Comparison of ENCODE assay signal across 1 cellular context in genomic region chr13:49791214-49791752, GRCh38.
TF ChIP-seq lines count a peak whose summit lies in the region.

No MANE protein-coding gene starts in this region.

TF ChIP-seq in HepG2, 621 proteins besides CTCF, POLR2A, EP300 and RAD21 (continued from another document and continues in another):
- TF ChIP-seq JUNB (CRISPR knock-in tag; IDR thresholded peaks at IDR 0.05; ENCODE audit: borderline replicate concordance): no peak
- TF ChIP-seq ZNF329 (CRISPR knock-in tag; IDR thresholded peaks at IDR 0.05; ENCODE audit: low read depth): no peak
- TF ChIP-seq ZNF10 (CRISPR knock-in tag; IDR thresholded peaks at IDR 0.05; ENCODE audit: borderline replicate concordance, low read depth): no peak
- no peak for TF ChIP-seq NONO (IDR thresholded peaks at IDR 0.05)
- TF ChIP-seq NONO (CRISPR knock-in tag; conservative IDR thresholded peaks at IDR 0.05): 0 out of 2 replicates have a peak, but pooled peaks have one; percentile 22
- TF ChIP-seq GLMP (CRISPR knock-in tag; IDR thresholded peaks at IDR 0.05; ENCODE audit: borderline replicate concordance): no peak
- no peak for TF ChIP-seq ZNF382 (CRISPR knock-in tag; IDR thresholded peaks at IDR 0.05; ENCODE audit: borderline replicate concordance)
- TF ChIP-seq BHLHE40 (IDR thresholded peaks at IDR 0.05; ENCODE audit: low read length): no peak
- no peak for TF ChIP-seq SP2 (CRISPR knock-in tag; IDR thresholded peaks at IDR 0.05)
- TF ChIP-seq, protein P1, sequence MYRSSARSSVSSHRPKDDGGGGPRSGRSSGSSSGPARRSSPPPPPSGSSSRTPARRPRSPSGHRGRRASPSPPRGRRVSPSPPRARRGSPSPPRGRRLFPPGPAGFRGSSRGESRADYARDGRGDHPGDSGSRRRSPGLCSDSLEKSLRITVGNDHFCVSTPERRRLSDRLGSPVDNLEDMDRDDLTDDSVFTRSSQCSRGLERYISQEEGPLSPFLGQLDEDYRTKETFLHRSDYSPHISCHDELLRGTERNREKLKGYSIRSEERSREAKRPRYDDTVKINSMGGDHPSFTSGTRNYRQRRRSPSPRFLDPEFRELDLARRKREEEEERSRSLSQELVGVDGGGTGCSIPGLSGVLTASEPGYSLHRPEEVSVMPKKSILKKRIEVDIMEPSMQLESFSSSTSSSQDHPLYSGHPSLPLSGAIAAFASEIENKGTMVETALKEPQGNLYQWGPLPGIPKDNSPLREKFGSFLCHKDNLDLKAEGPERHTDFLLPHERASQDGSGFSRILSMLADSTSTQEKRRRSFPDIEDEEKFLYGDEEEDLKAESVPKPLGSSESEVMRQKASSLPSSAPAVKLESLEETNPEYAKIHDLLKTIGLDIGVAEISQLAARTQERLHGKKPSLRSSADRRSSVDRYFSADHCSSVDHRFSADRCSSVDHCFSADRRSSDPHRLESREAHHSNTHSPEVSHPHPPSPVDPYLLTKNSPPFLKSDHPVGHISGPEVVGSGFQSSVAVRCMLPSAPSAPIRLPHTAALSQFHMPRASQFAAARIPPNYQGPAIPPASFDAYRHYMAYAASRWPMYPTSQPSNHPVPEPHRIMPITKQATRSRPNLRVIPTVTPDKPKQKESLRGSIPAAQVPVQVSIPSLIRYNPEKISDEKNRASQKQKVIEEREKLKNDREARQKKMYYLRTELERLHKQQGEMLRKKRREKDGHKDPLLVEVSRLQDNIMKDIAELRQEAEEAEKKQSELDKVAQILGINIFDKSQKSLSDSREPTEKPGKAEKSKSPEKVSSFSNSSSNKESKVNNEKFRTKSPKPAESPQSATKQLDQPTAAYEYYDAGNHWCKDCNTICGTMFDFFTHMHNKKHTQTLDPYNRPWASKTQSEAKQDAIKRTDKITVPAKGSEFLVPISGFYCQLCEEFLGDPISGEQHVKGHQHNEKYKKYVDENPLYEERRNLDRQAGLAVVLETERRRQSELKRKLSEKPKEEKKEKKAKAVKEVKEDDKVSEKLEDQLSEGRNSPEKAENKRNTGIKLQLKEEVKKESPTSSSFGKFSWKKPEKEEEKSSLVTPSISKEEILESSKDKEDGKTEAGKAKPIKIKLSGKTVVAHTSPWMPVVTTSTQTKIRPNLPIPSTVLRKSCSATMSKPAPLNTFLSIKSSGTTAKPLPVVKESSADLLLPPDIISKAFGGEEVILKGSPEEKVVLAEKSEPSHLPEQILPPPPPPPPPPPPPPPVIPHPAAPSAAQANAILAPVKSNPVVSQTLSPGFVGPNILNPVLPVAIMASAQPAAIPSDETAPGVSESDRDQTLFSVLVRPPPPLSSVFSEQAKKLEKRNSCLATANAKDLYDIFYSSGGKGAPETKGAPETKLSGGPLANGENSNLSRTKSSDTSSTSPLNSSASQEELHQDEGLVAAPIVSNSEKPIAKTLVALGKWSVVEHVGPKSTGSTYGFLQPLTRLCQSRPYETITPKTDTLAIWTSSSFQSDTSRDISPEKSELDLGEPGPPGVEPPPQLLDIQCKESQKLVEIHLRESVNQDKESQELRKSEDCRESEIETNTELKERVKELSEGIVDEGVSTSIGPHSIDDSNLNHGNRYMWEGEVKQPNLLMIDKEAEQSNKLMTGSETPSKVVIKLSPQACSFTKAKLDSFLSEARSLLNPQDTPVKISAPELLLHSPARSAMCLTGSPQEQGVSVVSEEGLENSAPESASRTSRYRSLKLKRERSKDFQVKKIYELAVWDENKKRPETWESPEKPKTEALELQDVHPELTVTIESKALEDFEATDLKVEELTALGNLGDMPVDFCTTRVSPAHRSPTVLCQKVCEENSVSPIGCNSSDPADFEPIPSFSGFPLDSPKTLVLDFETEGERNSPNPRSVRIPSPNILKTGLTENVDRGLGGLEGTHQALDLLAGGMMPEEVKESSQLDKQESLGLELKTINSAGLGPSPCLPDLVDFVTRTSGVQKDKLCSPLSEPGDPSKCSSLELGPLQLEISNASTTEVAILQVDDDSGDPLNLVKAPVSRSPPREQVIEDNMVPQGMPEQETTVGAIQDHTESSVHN (CRISPR knock-in tag; IDR thresholded peaks at IDR 0.05): no peak
- TF ChIP-seq NFE2L2 (IDR thresholded peaks at IDR 0.05; ENCODE audit: low read length): no peak
- no peak for TF ChIP-seq ATF5 (CRISPR knock-in tag; IDR thresholded peaks at IDR 0.05; ENCODE audit: low read depth)
- TF ChIP-seq ZFP82 (CRISPR knock-in tag; IDR thresholded peaks at IDR 0.05; ENCODE audit: borderline replicate concordance): no peak
- TF ChIP-seq IRF2 (CRISPR knock-in tag; IDR thresholded peaks at IDR 0.05): 0 out of 2 replicates have a peak, but pooled peaks have one; percentile 50
- TF ChIP-seq FOXP4 (CRISPR knock-in tag; IDR thresholded peaks at IDR 0.05): 0 out of 2 replicates have a peak, but pooled peaks have one; percentile 43
- peak; percentile 80 for TF ChIP-seq HNF4A (CRISPR knock-in tag; IDR thresholded peaks at IDR 0.05)
- no peak for TF ChIP-seq CCDC6 (CRISPR knock-in tag; IDR thresholded peaks at IDR 0.05)
- TF ChIP-seq ZNF530 (CRISPR knock-in tag; IDR thresholded peaks at IDR 0.05; ENCODE audit: low read depth): no peak
- TF ChIP-seq, protein P2, sequence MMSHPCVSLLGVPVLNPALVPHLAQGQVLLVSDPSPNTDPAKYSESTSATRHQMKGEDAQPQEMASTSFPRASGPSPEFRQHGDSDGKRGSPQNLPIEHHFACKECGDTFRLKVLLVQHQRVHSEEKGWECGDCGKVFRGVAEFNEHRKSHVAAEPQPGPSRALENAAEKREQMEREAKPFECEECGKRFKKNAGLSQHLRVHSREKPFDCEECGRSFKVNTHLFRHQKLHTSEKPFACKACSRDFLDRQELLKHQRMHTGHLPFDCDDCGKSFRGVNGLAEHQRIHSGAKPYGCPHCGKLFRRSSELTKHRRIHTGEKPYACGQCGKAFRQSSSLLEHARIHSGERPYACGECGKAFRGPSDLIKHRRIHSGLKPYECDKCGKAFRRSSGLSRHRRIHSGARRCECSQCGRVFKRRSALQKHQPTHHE (CRISPR knock-in tag; IDR thresholded peaks at IDR 0.05; ENCODE audit: borderline replicate concordance): no peak
- peak; percentile 15; the same call in 1 of the 2 replicates for TF ChIP-seq ZFX (CRISPR knock-in tag; IDR thresholded peaks at IDR 0.05; ENCODE audit: low read depth)
- TF ChIP-seq ZNF580 (CRISPR knock-in tag; IDR thresholded peaks at IDR 0.05; ENCODE audit: borderline replicate concordance, low read depth): no peak
- 0 out of 2 replicates have a peak, but pooled peaks have one; percentile 23 for TF ChIP-seq ATF2 (CRISPR knock-in tag; IDR thresholded peaks at IDR 0.05)
- TF ChIP-seq ZNF136 (CRISPR knock-in tag; IDR thresholded peaks at IDR 0.05; ENCODE audit: low read depth): no peak
- no peak for TF ChIP-seq ZNF776 (CRISPR knock-in tag; IDR thresholded peaks at IDR 0.05)
- TF ChIP-seq, protein P3, sequence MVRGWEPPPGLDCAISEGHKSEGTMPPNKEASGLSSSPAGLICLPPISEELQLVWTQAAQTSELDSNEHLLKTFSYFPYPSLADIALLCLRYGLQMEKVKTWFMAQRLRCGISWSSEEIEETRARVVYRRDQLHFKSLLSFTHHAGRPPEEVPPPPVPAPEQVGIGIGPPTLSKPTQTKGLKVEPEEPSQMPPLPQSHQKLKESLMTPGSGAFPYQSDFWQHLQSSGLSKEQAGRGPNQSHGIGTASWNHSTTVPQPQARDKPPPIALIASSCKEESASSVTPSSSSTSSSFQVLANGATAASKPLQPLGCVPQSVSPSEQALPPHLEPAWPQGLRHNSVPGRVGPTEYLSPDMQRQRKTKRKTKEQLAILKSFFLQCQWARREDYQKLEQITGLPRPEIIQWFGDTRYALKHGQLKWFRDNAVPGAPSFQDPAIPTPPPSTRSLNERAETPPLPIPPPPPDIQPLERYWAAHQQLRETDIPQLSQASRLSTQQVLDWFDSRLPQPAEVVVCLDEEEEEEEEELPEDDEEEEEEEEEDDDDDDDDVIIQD (CRISPR knock-in tag; IDR thresholded peaks at IDR 0.05; ENCODE audit: low read depth): peak; percentile 18; the same call in 1 of the 2 replicates
- TF ChIP-seq ATF4 (CRISPR knock-in tag; IDR thresholded peaks at IDR 0.05): no peak
- no peak for TF ChIP-seq BATF2 (CRISPR knock-in tag; IDR thresholded peaks at IDR 0.05)
- TF ChIP-seq EEA1 (CRISPR knock-in tag; IDR thresholded peaks at IDR 0.05; ENCODE audit: borderline replicate concordance): no peak
- TF ChIP-seq CBX5 (CRISPR knock-in tag; IDR thresholded peaks at IDR 0.05; ENCODE audit: borderline replicate concordance): no peak
- TF ChIP-seq ISX (CRISPR knock-in tag; conservative IDR thresholded peaks at IDR 0.05): no peak
- no peak for TF ChIP-seq XRCC5 (optimal IDR thresholded peaks at IDR 0.05; ENCODE audit: low read length)
- TF ChIP-seq CREM (IDR thresholded peaks at IDR 0.05): 0 out of 2 replicates have a peak, but pooled peaks have one; percentile 5
- no peak for TF ChIP-seq CREM (CRISPR knock-in tag; IDR thresholded peaks at IDR 0.05)
- TF ChIP-seq TCF7L2 (IDR thresholded peaks at IDR 0.05; ENCODE audit: low read depth, low read length): no peak
- TF ChIP-seq, protein P4, sequence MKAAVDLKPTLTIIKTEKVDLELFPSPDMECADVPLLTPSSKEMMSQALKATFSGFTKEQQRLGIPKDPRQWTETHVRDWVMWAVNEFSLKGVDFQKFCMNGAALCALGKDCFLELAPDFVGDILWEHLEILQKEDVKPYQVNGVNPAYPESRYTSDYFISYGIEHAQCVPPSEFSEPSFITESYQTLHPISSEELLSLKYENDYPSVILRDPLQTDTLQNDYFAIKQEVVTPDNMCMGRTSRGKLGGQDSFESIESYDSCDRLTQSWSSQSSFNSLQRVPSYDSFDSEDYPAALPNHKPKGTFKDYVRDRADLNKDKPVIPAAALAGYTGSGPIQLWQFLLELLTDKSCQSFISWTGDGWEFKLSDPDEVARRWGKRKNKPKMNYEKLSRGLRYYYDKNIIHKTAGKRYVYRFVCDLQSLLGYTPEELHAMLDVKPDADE (CRISPR knock-in tag; IDR thresholded peaks at IDR 0.05): no peak
- TF ChIP-seq, protein P5, sequence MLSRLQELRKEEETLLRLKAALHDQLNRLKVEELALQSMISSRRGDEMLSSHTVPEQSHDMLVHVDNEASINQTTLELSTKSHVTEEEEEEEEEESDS (CRISPR knock-in tag; IDR thresholded peaks at IDR 0.05; ENCODE audit: borderline replicate concordance): no peak
- TF ChIP-seq YY1 (IDR thresholded peaks at IDR 0.05; ENCODE audit: insufficient read depth, insufficient replicate concordance, low read depth, low read length): no peak
- no peak for TF ChIP-seq ZNF713 (CRISPR knock-in tag; IDR thresholded peaks at IDR 0.05)
- TF ChIP-seq MTF2 (CRISPR knock-in tag; IDR thresholded peaks at IDR 0.05; ENCODE audit: borderline replicate concordance): no peak
- no peak for TF ChIP-seq ZNF546 (CRISPR knock-in tag; conservative IDR thresholded peaks at IDR 0.05)
- no peak for TF ChIP-seq ATF1 (CRISPR knock-in tag; IDR thresholded peaks at IDR 0.05)
- TF ChIP-seq ZNF350 (CRISPR knock-in tag; IDR thresholded peaks at IDR 0.05; ENCODE audit: borderline replicate concordance, low read depth): no peak
- TF ChIP-seq ZNF367 (CRISPR knock-in tag; IDR thresholded peaks at IDR 0.05; ENCODE audit: borderline replicate concordance): no peak
